1 cellular context compared by ENCODE assay signal in genomic region chr6:36734486-36735060, GRCh38.
TF ChIP-seq lines count a peak whose summit lies in the region.

No MANE protein-coding gene starts in this region.

TF ChIP-seq in HepG2, 621 proteins besides CTCF, POLR2A, EP300 and RAD21:
- TF ChIP-seq GATAD1 (CRISPR knock-in tag; IDR thresholded peaks at IDR 0.05) (no peak), SUZ12 (IDR thresholded peaks at IDR 0.05; ENCODE audit: low read depth, low read length) (no peak), ZNF382 (CRISPR knock-in tag; IDR thresholded peaks at IDR 0.05; ENCODE audit: borderline replicate concordance) (no peak), NFE2L2 (IDR thresholded peaks at IDR 0.05; ENCODE audit: low read length) (no peak), CBX1 (IDR thresholded peaks at IDR 0.05; ENCODE audit: low read depth) (no peak), NFKBIZ (CRISPR knock-in tag; IDR thresholded peaks at IDR 0.05) (no peak), CHCHD3 (CRISPR knock-in tag; IDR thresholded peaks at IDR 0.05) (no peak), THYN1 (CRISPR knock-in tag; IDR thresholded peaks at IDR 0.05; ENCODE audit: borderline replicate concordance, low read depth) (no peak), ZC3H4 (CRISPR knock-in tag; IDR thresholded peaks at IDR 0.05; ENCODE audit: borderline replicate concordance) (no peak), PREB (CRISPR knock-in tag; IDR thresholded peaks at IDR 0.05) (no peak), ZNF121 (CRISPR knock-in tag; IDR thresholded peaks at IDR 0.05) (no peak), ZNF574 (CRISPR knock-in tag; IDR thresholded peaks at IDR 0.05) (no peak), NR2F2 (IDR thresholded peaks at IDR 0.05; ENCODE audit: borderline replicate concordance, low read depth) (no peak), ZNF652 (CRISPR knock-in tag; IDR thresholded peaks at IDR 0.05; ENCODE audit: borderline replicate concordance, low read depth) (no peak), ZKSCAN5 (CRISPR knock-in tag; IDR thresholded peaks at IDR 0.05) (no peak), ZNF775 (CRISPR knock-in tag; IDR thresholded peaks at IDR 0.05; ENCODE audit: borderline replicate concordance) (no peak)
- TF ChIP-seq, protein P1, sequence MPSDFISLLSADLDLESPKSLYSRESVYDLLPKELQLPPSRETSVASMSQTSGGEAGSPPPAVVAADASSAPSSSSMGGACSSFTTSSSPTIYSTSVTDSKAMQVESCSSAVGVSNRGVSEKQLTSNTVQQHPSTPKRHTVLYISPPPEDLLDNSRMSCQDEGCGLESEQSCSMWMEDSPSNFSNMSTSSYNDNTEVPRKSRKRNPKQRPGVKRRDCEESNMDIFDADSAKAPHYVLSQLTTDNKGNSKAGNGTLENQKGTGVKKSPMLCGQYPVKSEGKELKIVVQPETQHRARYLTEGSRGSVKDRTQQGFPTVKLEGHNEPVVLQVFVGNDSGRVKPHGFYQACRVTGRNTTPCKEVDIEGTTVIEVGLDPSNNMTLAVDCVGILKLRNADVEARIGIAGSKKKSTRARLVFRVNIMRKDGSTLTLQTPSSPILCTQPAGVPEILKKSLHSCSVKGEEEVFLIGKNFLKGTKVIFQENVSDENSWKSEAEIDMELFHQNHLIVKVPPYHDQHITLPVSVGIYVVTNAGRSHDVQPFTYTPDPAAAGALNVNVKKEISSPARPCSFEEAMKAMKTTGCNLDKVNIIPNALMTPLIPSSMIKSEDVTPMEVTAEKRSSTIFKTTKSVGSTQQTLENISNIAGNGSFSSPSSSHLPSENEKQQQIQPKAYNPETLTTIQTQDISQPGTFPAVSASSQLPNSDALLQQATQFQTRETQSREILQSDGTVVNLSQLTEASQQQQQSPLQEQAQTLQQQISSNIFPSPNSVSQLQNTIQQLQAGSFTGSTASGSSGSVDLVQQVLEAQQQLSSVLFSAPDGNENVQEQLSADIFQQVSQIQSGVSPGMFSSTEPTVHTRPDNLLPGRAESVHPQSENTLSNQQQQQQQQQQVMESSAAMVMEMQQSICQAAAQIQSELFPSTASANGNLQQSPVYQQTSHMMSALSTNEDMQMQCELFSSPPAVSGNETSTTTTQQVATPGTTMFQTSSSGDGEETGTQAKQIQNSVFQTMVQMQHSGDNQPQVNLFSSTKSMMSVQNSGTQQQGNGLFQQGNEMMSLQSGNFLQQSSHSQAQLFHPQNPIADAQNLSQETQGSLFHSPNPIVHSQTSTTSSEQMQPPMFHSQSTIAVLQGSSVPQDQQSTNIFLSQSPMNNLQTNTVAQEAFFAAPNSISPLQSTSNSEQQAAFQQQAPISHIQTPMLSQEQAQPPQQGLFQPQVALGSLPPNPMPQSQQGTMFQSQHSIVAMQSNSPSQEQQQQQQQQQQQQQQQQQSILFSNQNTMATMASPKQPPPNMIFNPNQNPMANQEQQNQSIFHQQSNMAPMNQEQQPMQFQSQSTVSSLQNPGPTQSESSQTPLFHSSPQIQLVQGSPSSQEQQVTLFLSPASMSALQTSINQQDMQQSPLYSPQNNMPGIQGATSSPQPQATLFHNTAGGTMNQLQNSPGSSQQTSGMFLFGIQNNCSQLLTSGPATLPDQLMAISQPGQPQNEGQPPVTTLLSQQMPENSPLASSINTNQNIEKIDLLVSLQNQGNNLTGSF (CRISPR knock-in tag; IDR thresholded peaks at IDR 0.05), result no peak
TF ChIP-seq in HepG2: peak in this region for 0.
